12 cellular contexts compared by ENCODE assay signal in the genomic region with DNA sequence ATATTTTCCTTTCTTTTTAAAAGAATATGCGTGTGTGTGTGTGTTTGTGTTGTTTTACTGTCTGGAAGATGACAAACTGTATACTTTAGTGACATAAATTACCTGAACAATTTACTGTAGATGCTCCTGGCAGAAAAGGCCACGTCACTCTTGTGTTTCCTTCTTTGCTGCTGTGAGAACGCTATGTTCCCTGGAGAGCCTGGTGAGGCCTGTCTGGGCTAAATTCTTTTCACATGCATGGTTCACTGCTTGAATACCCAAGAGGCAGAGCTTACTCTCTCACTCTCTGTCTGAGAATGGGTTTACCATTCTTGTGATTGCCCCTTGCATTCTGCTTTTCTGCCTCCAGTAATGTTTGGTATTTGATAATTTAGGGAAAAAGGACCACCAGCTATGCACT.
DNase-seq lines count a peak whose midpoint lies in the region; ATAC-seq and TF ChIP-seq lines count a peak whose summit lies in the region.
"Had no signal": no experiment of that assay in that cellular context is flagged by ENCODE, and none has a peak within 500 bp of the region (broad histone marks: within the 10 kb centered on the region; RNA-seq: fewer than 3 reads in every experiment).

No MANE protein-coding gene starts in this region.

- no peaks in the 10 kb centered on the region for H3K36me3 ChIP-seq in endodermal cell (ENCODE audit: control insufficient read depth, insufficient read depth, low read length)
- H3K36me3 ChIP-seq: SJCRH30, uterus had no signal

- H3K4me1 ChIP-seq in endodermal cell (ENCODE audit: control insufficient read depth, insufficient read depth, low read length): no peaks in the 10 kb centered on the region
- H3K4me1 ChIP-seq: SJCRH30, uterus had no signal

- no peaks in the 10 kb centered on the region for H3K36me3 Mint-ChIP-seq in endodermal cell (ENCODE audit: low read depth)

- H3K9me3 Mint-ChIP-seq in endodermal cell: peaks cover 23% of the 10 kb centered on the region

- H3K27ac ChIP-seq in endodermal cell (ENCODE audit: low read depth, low read length): no peak overlapping the region
- H3K27ac ChIP-seq: SJCRH30, uterus had no signal

- ATAC-seq in HG03064 (IDR thresholded peaks at IDR 0.05; ENCODE audit: low read depth, unreplicated experiment): peak; percentile 43
- no peak for ATAC-seq in HG03469 (IDR thresholded peaks at IDR 0.05; ENCODE audit: unreplicated experiment)
- ATAC-seq in HG02840 (IDR thresholded peaks at IDR 0.05; ENCODE audit: low FRiP score, unreplicated experiment): no peak
- ATAC-seq: naive thymus-derived CD4-positive, alpha-beta T cell had no signal

- no peaks in the 10 kb centered on the region for H3K27me3 ChIP-seq in endodermal cell (ENCODE audit: control insufficient read depth, insufficient read depth, low read length, poor library complexity, severe bottlenecking)
- H3K27me3 ChIP-seq: SJCRH30, uterus had no signal

- H3K9me3 ChIP-seq in endodermal cell (ENCODE audit: control insufficient read depth, low read length): peaks cover 24% of the 10 kb centered on the region
- H3K9me3 ChIP-seq: SJCRH30, uterus had no signal

- H3K27me3 Mint-ChIP-seq in endodermal cell (ENCODE audit: insufficient read depth): peaks cover 7% of the 10 kb centered on the region

- no peak overlapping the region for H3K27ac Mint-ChIP-seq in endodermal cell
- H3K27ac Mint-ChIP-seq: activated naive CD4-positive, alpha-beta T cell treated with anti-CD3 and anti-CD28 coated beads, Interleukin-2, amount 50 U/mL, for 24 hours; naive thymus-derived CD4-positive, alpha-beta T cell had no signal

- peak; percentile 60 for DNase-seq in Daoy (ENCODE audit: low read depth)
- peak; percentile 69 for DNase-seq in endodermal cell
- peak; percentile 40 for DNase-seq in mucosa of gallbladder (ENCODE audit: low spot score)
- no peak for DNase-seq in DMS153 (lab: John Stamatoyannopoulos, UW)
- no peak for DNase-seq in activated CD8-positive, alpha-beta memory T cell treated with anti-CD3 and anti-CD28 coated beads, Interleukin-2, amount 50 U/mL, for 48 hours
- DNase-seq: naive thymus-derived CD4-positive, alpha-beta T cell; SJCRH30; uterus had no signal

- no peak overlapping the region for H3K4me3 ChIP-seq in endodermal cell (ENCODE audit: low read length)
- H3K4me3 ChIP-seq: SJCRH30, uterus had no signal

- no peak for TF ChIP-seq CTCF in endodermal cell (conservative IDR thresholded peaks at IDR 0.05)

- peaks cover 5% of the 10 kb centered on the region for H3K4me1 Mint-ChIP-seq in endodermal cell
- H3K4me1 Mint-ChIP-seq: activated naive CD4-positive, alpha-beta T cell treated with anti-CD3 and anti-CD28 coated beads, Interleukin-2, amount 50 U/mL, for 24 hours had no signal

- no peak overlapping the region for H3K4me3 Mint-ChIP-seq in endodermal cell
- H3K4me3 Mint-ChIP-seq: activated naive CD4-positive, alpha-beta T cell treated with anti-CD3 and anti-CD28 coated beads, Interleukin-2, amount 50 U/mL, for 24 hours; naive thymus-derived CD4-positive, alpha-beta T cell had no signal

- 29 to 61% methylated on average over 2 of the region's 3 CpGs for WGBS in endodermal cell (ENCODE audit: insufficient coverage in 1 of 2, insufficient read length in 1 of 2), 2 experiments

- H3K9ac ChIP-seq in endodermal cell (ENCODE audit: extremely low read depth, low read length, poor library complexity, severe bottlenecking): no peak overlapping the region

Comparison
In these comparisons a context has a peak if more than half of its experiments do, and no peak if none do; other contexts are left out.
1. DNase-seq: peak in Daoy (single experiment), endodermal cell (single experiment) and mucosa of gallbladder (single experiment); none in DMS153 (single experiment) and activated CD8-positive, alpha-beta memory T cell treated with anti-CD3 and anti-CD28 coated beads, Interleukin-2, amount 50 U/mL, for 48 hours (single experiment).